Comparison of ENCODE assay signal across 10 cellular contexts in the genomic region with DNA sequence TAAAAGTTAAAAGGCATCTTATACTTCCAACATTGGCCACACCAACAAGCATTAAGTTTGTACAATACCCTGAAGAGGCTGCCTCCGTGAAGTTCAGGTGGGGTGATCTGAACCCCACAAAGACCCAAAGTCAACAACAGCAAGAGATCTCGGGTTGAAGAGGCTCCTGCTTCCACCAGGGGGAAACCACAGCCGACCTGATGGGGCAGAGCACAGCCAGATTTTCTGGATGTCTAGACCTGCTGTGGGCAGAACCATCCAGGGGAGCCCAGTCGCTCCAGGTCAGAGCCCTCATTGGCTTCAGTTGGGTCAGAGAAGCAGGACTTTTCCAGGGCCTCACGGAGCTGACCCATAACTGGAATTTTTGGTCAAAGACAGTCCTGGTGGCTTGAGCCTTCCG.
DNase-seq lines count a peak whose midpoint lies in the region; FAIRE-seq and TF ChIP-seq lines count a peak whose summit lies in the region.
"Had no signal": no experiment of that assay in that cellular context is flagged by ENCODE, and none has a peak within 500 bp of the region (broad histone marks: within the 10 kb centered on the region; RNA-seq: fewer than 3 reads in every experiment).

No MANE protein-coding gene starts in this region.

- peaks cover 66% of the 10 kb centered on the region for H3K27me3 Mint-ChIP-seq in osteocyte (ENCODE audit: unreplicated experiment)

- H3K9ac ChIP-seq in Loucy (ENCODE audit: low read depth, low read length, poor library complexity, severe bottlenecking) (no peak overlapping the region), H1 (replicated peaks in 1 of 4; ENCODE audit: extremely low read depth in 1 of 4, low read depth in 3 of 4, low read length in 3 of 4) (no peak overlapping the region)

- no peak overlapping the region for H3K4me3 ChIP-seq in Loucy (ENCODE audit: low read length, poor library complexity, severe bottlenecking)
- no peak overlapping the region for H3K4me3 ChIP-seq in H1 (ENCODE audit: extremely low read depth in 1 of 4, insufficient read depth in 2 of 4, low read depth in 3 of 4, low read length in 4 of 4)
- H3K4me3 ChIP-seq: right atrium auricular region, suprapubic skin had no signal

- no peak overlapping the region for H3K27ac ChIP-seq in H1 (ENCODE audit: low read depth, low read length)
- H3K27ac ChIP-seq: right atrium auricular region, suprapubic skin had no signal

- no peak overlapping the region for H3K18ac ChIP-seq in H1 (ENCODE audit: extremely low read depth, low read length)

- H3K9me2 ChIP-seq in Loucy (replicated peaks; ENCODE audit: low read depth, low read length): no peaks in the 10 kb centered on the region

- H2BK120ac ChIP-seq in H1 (replicated peaks; ENCODE audit: low read depth, low read length): no peak overlapping the region

- TF ChIP-seq CTCF in Loucy (conservative IDR thresholded peaks at IDR 0.05; ENCODE audit: low read length) (peak; percentile 33; the same call in 1 of the 2 replicates), H1 (IDR thresholded peaks at IDR 0.05; ENCODE audit: control extremely low read depth in 1 of 3, insufficient read depth in 1 of 3, low read depth in 1 of 3, low read length in 3 of 3) (peak; percentile 53 to 60 (median 55)), osteocyte (IDR thresholded peaks at IDR 0.05) (peak; percentile 23)

- peak; percentile 18 for DNase-seq in GM03348 (ENCODE audit: low spot score)
- DNase-seq in H1 (ENCODE audit: low read depth in 1 of 2, low spot score in 2 of 2): no peak
- no peak for DNase-seq in osteocyte (ENCODE audit: extremely low spot score, unreplicated experiment)
- DNase-seq in activated gamma-delta T cell treated with Interleukin-2 at 50 U/mL for 16 hours: no peak
- no peak for DNase-seq in NCI-H446 treated with DMSO at 0.1 percent for 48 hours (lab: John Stamatoyannopoulos, UW)
- no peak for DNase-seq in GM12891 (ENCODE audit: insufficient read length, low spot score)

- no peak overlapping the region for H4K91ac ChIP-seq in H1 (replicated peaks; ENCODE audit: insufficient read length, low read length)

- FAIRE-seq in H1 (lab: Jason Lieb, UNC) (no peak), GM12891 (lab: Jason Lieb, UNC) (no peak)
- FAIRE-seq: D721Med had no signal

- peaks cover 2% of the 10 kb centered on the region; the same call in 1 of the 2 replicates for H3K23me2 ChIP-seq in H1 (ENCODE audit: low read depth, low read length)

- no peak overlapping the region for H3K27ac Mint-ChIP-seq in osteocyte (ENCODE audit: unreplicated experiment)

- H2AFZ ChIP-seq in Loucy (ENCODE audit: low read length) (no peak overlapping the region), H1 (ENCODE audit: low read length) (0 out of 2 replicates have a peak overlapping the region, but pooled peaks have one; percentile 28)

- peaks cover 6% of the 10 kb centered on the region for H3K4me1 Mint-ChIP-seq in osteocyte (ENCODE audit: unreplicated experiment)

- no peak overlapping the region for H2BK15ac ChIP-seq in H1 (ENCODE audit: low read length)

- H4K20me1 ChIP-seq in Loucy (ENCODE audit: insufficient read depth, low read length, poor library complexity, severe bottlenecking) (no peaks in the 10 kb centered on the region), H1 (replicated peaks in 1 of 2; ENCODE audit: control insufficient read depth in 1 of 2, insufficient read depth in 2 of 2, low read length in 2 of 2) (no peaks in the 10 kb centered on the region)

- no peak overlapping the region; the same call in 1 of the 2 replicates for H4K8ac ChIP-seq in H1 (ENCODE audit: extremely low read depth, insufficient read depth, low read length)

- peaks cover 2% of the 10 kb centered on the region for H3K36me3 Mint-ChIP-seq in osteocyte (ENCODE audit: unreplicated experiment)

- CTCF ChIA-PET in H1 (lab: Charles Lee; ENCODE audit: partially characterized antibody): interaction anchor here (0.9 to 3.6 kb wide), 8 partner anchors 10 to 559 kb away, joined by 3 to 27 read pairs (median 4); partner anchors contain the start of gene ACKR3

- H3K9me3 Mint-ChIP-seq in osteocyte (ENCODE audit: unreplicated experiment): no peaks in the 10 kb centered on the region

- H2BK12ac ChIP-seq in H1 (ENCODE audit: low read depth, low read length): no peak overlapping the region

- H2BK20ac ChIP-seq in H1 (ENCODE audit: low read length): no peak overlapping the region

- no peak overlapping the region for H2BK5ac ChIP-seq in H1 (ENCODE audit: low read depth, low read length)

- H3F3A ChIP-seq in Loucy (ENCODE audit: low read depth): no peaks in the 10 kb centered on the region

- TF ChIP-seq RAD21 in H1 (IDR thresholded peaks at IDR 0.05 in 1 of 2, conservative IDR thresholded peaks at IDR 0.05 in 1 of 2; ENCODE audit: low read depth in 2 of 2, low read length in 2 of 2): peak; percentile 59 to 76

- no peak overlapping the region for H3K23ac ChIP-seq in H1 (ENCODE audit: insufficient read length)

- no peaks in the 10 kb centered on the region for H3K79me2 ChIP-seq in Loucy (ENCODE audit: insufficient read depth, low read length)
- H3K79me2 ChIP-seq in H1 (ENCODE audit: control insufficient read depth in 1 of 2, insufficient read depth in 2 of 2, low read length in 2 of 2): no peaks in the 10 kb centered on the region

- H3K4me3 Mint-ChIP-seq in osteocyte (ENCODE audit: unreplicated experiment): no peak overlapping the region

- no peaks in the 10 kb centered on the region for H3K36me3 ChIP-seq in Loucy (ENCODE audit: insufficient read depth, low read length)
- H3K36me3 ChIP-seq in H1 (ENCODE audit: control insufficient read depth in 2 of 4, insufficient read depth in 4 of 4, low read length in 3 of 4): no peaks in the 10 kb centered on the region
- H3K36me3 ChIP-seq: right atrium auricular region, suprapubic skin had no signal

- no peak overlapping the region for H3K56ac ChIP-seq in H1 (replicated peaks; ENCODE audit: insufficient read length, low read depth, low read length)

- H3K27me3 ChIP-seq in Loucy (ENCODE audit: insufficient read depth, low read length, poor library complexity, severe bottlenecking) (no peaks in the 10 kb centered on the region), H1 (replicated peaks in 1 of 4; ENCODE audit: control insufficient read depth in 3 of 4, extremely low read depth in 1 of 4, insufficient read depth in 3 of 4, low read length in 3 of 4) (no peaks in the 10 kb centered on the region; a peak in 1 of 7 replicates)

- TF ChIP-seq POLR2A in H1 (IDR thresholded peaks at IDR 0.05; ENCODE audit: control extremely low read depth in 1 of 2, low read depth in 2 of 2, low read length in 2 of 2) (no peak), GM12891 (IDR thresholded peaks at IDR 0.05; ENCODE audit: low read depth, low read length) (no peak)

- TF ChIP-seq EP300 in H1 (IDR thresholded peaks at IDR 0.05; ENCODE audit: borderline replicate concordance in 1 of 2, low read depth in 2 of 2, low read length in 2 of 2): no peak

- H3K14ac ChIP-seq in H1 (ENCODE audit: insufficient read length): no peak overlapping the region

- H3K4me1 ChIP-seq in Loucy (ENCODE audit: insufficient read depth, low read length, poor library complexity, severe bottlenecking): no peaks in the 10 kb centered on the region
- H3K4me1 ChIP-seq in H1 (replicated peaks in 1 of 4; ENCODE audit: control insufficient read depth in 3 of 4, insufficient read depth in 4 of 4, low read length in 3 of 4): no peaks in the 10 kb centered on the region

- H3K4me2 ChIP-seq in Loucy (ENCODE audit: low read depth, low read length, poor library complexity, severe bottlenecking) (no peak overlapping the region), H1 (ENCODE audit: insufficient read depth in 1 of 2, low read depth in 2 of 2, low read length in 2 of 2) (no peak overlapping the region)

- no peak overlapping the region for H3K4ac ChIP-seq in H1 (replicated peaks; ENCODE audit: insufficient read length, low read depth, low read length)

- WGBS in H1 (ENCODE audit: extremely low coverage in 1 of 2, insufficient coverage in 1 of 2, insufficient read length in 1 of 2, insufficient replicate concordance in 2 of 2, low coverage in 1 of 2, low lambda C conversion rate in 2 of 2, missing lambda C conversion rate in 1 of 2), 2 experiments: 82% methylated on average over 6 of the region's 6 CpGs; no CpG with 5 or more reads in 1 of the 2 experiments

- H3K79me1 ChIP-seq in H1 (ENCODE audit: low read depth, low read length): no peaks in the 10 kb centered on the region

- H3K9me3 ChIP-seq in Loucy (ENCODE audit: insufficient read depth, low read depth, low read length) (no peaks in the 10 kb centered on the region; the same call in 1 of the 2 replicates), H1 (ENCODE audit: insufficient read depth in 2 of 2, low read depth in 1 of 2, low read length in 1 of 2) (no peaks in the 10 kb centered on the region)
- H3K9me3 ChIP-seq: right atrium auricular region, suprapubic skin had no signal

- H2AK5ac ChIP-seq in H1 (ENCODE audit: low read depth, low read length): no peak overlapping the region

- no peak overlapping the region for H4K5ac ChIP-seq in H1 (ENCODE audit: insufficient read length, low read depth, low read length)

- POLR2A ChIA-PET in H1 (lab: Charles Lee; ENCODE audit: partially characterized antibody): no interaction called here

TF ChIP-seq in H1, 55 proteins besides CTCF, POLR2A, EP300 and RAD21:
- TF ChIP-seq EGR1 (IDR thresholded peaks at IDR 0.05; ENCODE audit: borderline replicate concordance, low read depth, low read length) (no peak), CTBP2 (IDR thresholded peaks at IDR 0.05; ENCODE audit: borderline replicate concordance, insufficient read depth, insufficient read length, low read length) (no peak), SP2 (IDR thresholded peaks at IDR 0.05; ENCODE audit: low read length) (no peak)

TF ChIP-seq in GM12891, 5 proteins besides CTCF, POLR2A, EP300 and RAD21:
- TF ChIP-seq PAX5 (IDR thresholded peaks at IDR 0.05; ENCODE audit: insufficient read depth, low read length, severe bottlenecking) (no peak), POLR2AphosphoS5 (IDR thresholded peaks at IDR 0.05; ENCODE audit: low read depth, low read length) (no peak), POU2F2 (IDR thresholded peaks at IDR 0.05; ENCODE audit: low read depth, low read length) (no peak), SPI1 (IDR thresholded peaks at IDR 0.05; ENCODE audit: low read depth, low read length) (no peak), TAF1 (IDR thresholded peaks at IDR 0.05; ENCODE audit: low read depth, low read length) (no peak)
TF ChIP-seq in GM12891: peak in this region for 0.
